In the genomic region with DNA sequence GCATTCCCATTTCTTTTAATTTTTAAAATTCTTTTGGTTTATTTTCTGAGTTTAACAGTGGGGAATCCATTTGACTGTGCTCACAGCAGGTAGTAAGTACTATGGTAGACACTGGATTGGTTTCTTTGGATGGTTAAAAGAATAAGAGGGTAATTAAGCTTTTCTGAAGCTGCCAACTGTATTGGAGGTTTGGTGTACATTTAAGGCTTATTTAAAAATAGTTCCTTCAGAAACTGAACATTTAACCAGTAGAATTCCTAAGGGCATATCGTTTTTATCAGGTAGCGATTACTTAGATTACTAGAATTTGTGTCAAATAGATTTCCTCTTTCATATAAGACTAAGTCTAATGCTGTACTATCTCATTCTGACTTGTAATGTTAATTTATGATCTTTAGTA, we compare ENCODE assay signal across 14 cellular contexts.
"Had no signal": no experiment of that assay in that cellular context is flagged by ENCODE, and none has a peak within 500 bp of the region (broad histone marks: within the 10 kb centered on the region; RNA-seq: fewer than 3 reads in every experiment).

No MANE protein-coding gene starts in this region.

- H3K27me3 ChIP-seq: ovary, suprapubic skin, upper lobe of left lung had no signal

- H3K9me3 ChIP-seq: ovary, suprapubic skin, upper lobe of left lung had no signal

- DNase-seq: activated CD4-positive, alpha-beta T cell treated with anti-CD3 and anti-CD28 coated beads, Interleukin-2, amount 10 ng/mL, durations not matched to agents 24 days and 14 days; activated naive CD4-positive, alpha-beta T cell treated with anti-CD3 and anti-CD28 coated beads, Interleukin-2, amount 10 ng/mL, durations not matched to agents 7 days and 5 days; activated T-cell treated with anti-CD3 and anti-CD28 coated beads for 4 hours; cortex of kidney; effector CD8-positive, alpha-beta T cell; foreskin melanocyte; heart left ventricle; ovary; stimulated activated CD4-positive, alpha-beta T cell treated with anti-CD3 and anti-CD28 coated beads, Interleukin-2, amount 100 ng/mL, for 48 hours; stimulated activated CD8-positive, alpha-beta memory T cell treated with anti-CD3 and anti-CD28 coated beads, Interleukin-4, amount 100 ng/mL, for 48 hours; stimulated activated naive CD8-positive, alpha-beta T cell treated with anti-CD3 and anti-CD28 coated beads, Interleukin-15, Interleukin-2, amounts not matched to agents 100 U/mL and 50 U/mL, for 24 hours; upper lobe of left lung had no signal

- H3K4me3 ChIP-seq: heart left ventricle, ovary, suprapubic skin, upper lobe of left lung had no signal

- ATAC-seq: activated T-helper 17 cell treated with anti-CD3 and anti-CD28 coated beads, Interleukin-2, amount 50 U/mL, for 72 hours; heart left ventricle; stimulated activated naive CD8-positive, alpha-beta T cell treated with anti-CD3 and anti-CD28 coated beads, Interleukin-15, Interleukin-2, amounts not matched to agents 100 U/mL and 50 U/mL, for 24 hours had no signal

- H3K36me3 ChIP-seq: heart left ventricle, ovary, suprapubic skin, upper lobe of left lung had no signal

- H3K27ac ChIP-seq: heart left ventricle, ovary, suprapubic skin, upper lobe of left lung had no signal
